In genomic region chrX:13658602-13659001, GRCh38 we compare ENCODE assay signal across 8 cellular contexts. TPM values are rescaled to one million over a fixed set of nuclear protein-coding genes. Genes with fewer than 3 reads are reported as not detected.
DNase-seq lines count a peak whose midpoint lies in the region; ATAC-seq, FAIRE-seq and TF ChIP-seq lines count a peak whose summit lies in the region.

No MANE protein-coding gene starts in this region.

- TF ChIP-seq CTCF in CD8-positive, alpha-beta T cell (IDR thresholded peaks at IDR 0.05): peak; percentile 48
- TF ChIP-seq CTCF in PC-3 (conservative IDR thresholded peaks at IDR 0.05; ENCODE audit: low read depth, low read length): peak; percentile 84
- peak; percentile 57 for TF ChIP-seq CTCF in lower lobe of right lung (IDR thresholded peaks at IDR 0.05)

- no peaks in the 10 kb centered on the region for H3K27me3 ChIP-seq in CD8-positive, alpha-beta T cell (ENCODE audit: insufficient read depth, low read length)
- no peaks in the 10 kb centered on the region for H3K27me3 ChIP-seq in HAP-1 (ENCODE audit: low read depth)
- H3K27me3 ChIP-seq in PC-3 (ENCODE audit: low read length): no peaks in the 10 kb centered on the region
- no peaks in the 10 kb centered on the region for H3K27me3 ChIP-seq in lower lobe of right lung (ENCODE audit: low read depth)

- H3K36me3 ChIP-seq in CD8-positive, alpha-beta T cell (ENCODE audit: insufficient read depth, low read length): peaks cover 3% of the 10 kb centered on the region
- peaks cover 4% of the 10 kb centered on the region for H3K36me3 ChIP-seq in HAP-1 (replicated peaks)
- no peaks in the 10 kb centered on the region for H3K36me3 ChIP-seq in PC-3 (ENCODE audit: low read depth, low read length)
- H3K36me3 ChIP-seq in lower lobe of right lung: peaks cover 12% of the 10 kb centered on the region

- BruUV-seq in PC-3 (replicated peaks; lab: Mats Ljungman, UMichigan): no TSS peak

- peak overlapping the region; percentile 79 for H3K27ac Mint-ChIP-seq in CD8-positive, alpha-beta T cell

- peak; percentile 96 for FAIRE-seq in colon (lab: Jason Lieb, UNC)

- peaks cover 58% of the 10 kb centered on the region for H3K36me3 Mint-ChIP-seq in CD8-positive, alpha-beta T cell

- in situ Hi-C loops in HAP-1 (cut with MboI; ENCODE audit: low sequenced_read_pairs): loop anchor here (5.0 to 10.0 kb wide), 2 partner anchors 86 to 374 kb away; no protein-coding TSS in a partner anchor

- peak; percentile 44 for ATAC-seq in CD8-positive, alpha-beta T cell
- ATAC-seq in PC-3 (peak; percentile 59; the same call in 1 of the 2 replicates), lower lobe of right lung (peak in 1 of 2 donors; percentile 80), GM18520 (IDR thresholded peaks at IDR 0.05; ENCODE audit: unreplicated experiment) (no peak), HG02938 (IDR thresholded peaks at IDR 0.05; ENCODE audit: unreplicated experiment) (no peak)

- H3K27ac ChIP-seq in CD8-positive, alpha-beta T cell (ENCODE audit: low read depth, low read length): no peak overlapping the region
- H3K27ac ChIP-seq in PC-3 (ENCODE audit: low read length) (0 out of 2 replicates have a peak overlapping the region, but pooled peaks have one; percentile 2), lower lobe of right lung (peak overlapping the region; percentile 18)

- H3K9ac ChIP-seq in PC-3 (ENCODE audit: low read length): no peak overlapping the region

- no peaks in the 10 kb centered on the region for H3K79me2 ChIP-seq in PC-3 (ENCODE audit: low read length)

- POLR2A ChIA-PET in CD8-positive, alpha-beta T cell (lab: Charles Lee): no interaction called here
- POLR2A ChIA-PET in PC-3 (lab: Charles Lee; ENCODE audit: unreplicated experiment): no interaction called here

- H3K4me3 ChIP-seq in CD8-positive, alpha-beta T cell (ENCODE audit: low read depth, low read length): no peak overlapping the region
- H3K4me3 ChIP-seq in HAP-1 (no peak overlapping the region), PC-3 (ENCODE audit: low read length) (peak overlapping the region; percentile 43; the same call in 1 of the 2 replicates), lower lobe of right lung (no peak overlapping the region)

- H3K27me3 Mint-ChIP-seq in CD8-positive, alpha-beta T cell (ENCODE audit: low read depth): no peaks in the 10 kb centered on the region

- intact Hi-C loops in CD8-positive, alpha-beta T cell (cut with DNase I, micrococcal nuclease): loop anchor here (1.0 to 10.0 kb wide), 8 partner anchors 31 to 1904 kb away; partner anchors contain the start of genes FANCB (in 1 of the 2), MOSPD2 (in 1 of the 2), MSL3 (in 1 of the 2) and OFD1 (in 1 of the 2)
- intact Hi-C loops in PC-3 (cut with micrococcal nuclease): loop anchor here (1.0 to 10.0 kb wide), 4 partner anchors 32 to 684 kb away; partner anchors contain the start of gene TMSB4X
- intact Hi-C loops in lower lobe of right lung (cut with DNase I): no loop called here

- no peaks in the 10 kb centered on the region for H3K9me3 ChIP-seq in CD8-positive, alpha-beta T cell (ENCODE audit: low read length)
- H3K9me3 ChIP-seq in HAP-1: no peaks in the 10 kb centered on the region
- H3K9me3 ChIP-seq in PC-3 (ENCODE audit: low read length): no peaks in the 10 kb centered on the region
- H3K9me3 ChIP-seq in lower lobe of right lung: no peaks in the 10 kb centered on the region

- no peaks in the 10 kb centered on the region for H3K9me2 ChIP-seq in PC-3 (replicated peaks; ENCODE audit: low read length)

- CTCF ChIA-PET in CD8-positive, alpha-beta T cell (lab: Charles Lee): interaction anchor here (1.2 to 1.5 kb wide), 2 partner anchors 87 to 373 kb away, joined by 3 to 4 read pairs; no protein-coding TSS in a partner anchor
- CTCF ChIA-PET in PC-3 (lab: Charles Lee): no interaction called here

- peaks cover under 1% of the 10 kb centered on the region for H3F3A ChIP-seq in PC-3 (ENCODE audit: low read length, unreplicated experiment)

- peak overlapping the region; percentile 18 for H3K4me3 Mint-ChIP-seq in CD8-positive, alpha-beta T cell

- DNase-seq in CD8-positive, alpha-beta T cell: peak in 1 of 7 experiments; percentile 23
- DNase-seq in HAP-1 (ENCODE audit: low spot score in 2 of 2) (peak; percentile 26 to 46), PC-3 (peak; percentile 75), lower lobe of right lung (no peak), NCI-H2029 treated with DMSO at 0.1 percent for 48 hours (lab: John Stamatoyannopoulos, UW) (no peak)

- peak overlapping the region; percentile 42; the same call in 1 of the 2 replicates for H3K4me2 ChIP-seq in PC-3 (ENCODE audit: low read length)

- H3K4me1 Mint-ChIP-seq in CD8-positive, alpha-beta T cell (ENCODE audit: low read depth): peaks cover 30% of the 10 kb centered on the region

- no peaks in the 10 kb centered on the region for H4K20me1 ChIP-seq in PC-3 (ENCODE audit: low read length)

- H2AFZ ChIP-seq in PC-3 (ENCODE audit: low read length): peak overlapping the region; percentile 74

- no peaks in the 10 kb centered on the region for H3K9me3 Mint-ChIP-seq in CD8-positive, alpha-beta T cell

- peaks cover 10% of the 10 kb centered on the region for H3K4me1 ChIP-seq in CD8-positive, alpha-beta T cell (ENCODE audit: insufficient read depth, low read length)
- H3K4me1 ChIP-seq in HAP-1 (peaks cover 5% of the 10 kb centered on the region), PC-3 (ENCODE audit: insufficient read depth, low read length) (peaks cover 17% of the 10 kb centered on the region), lower lobe of right lung (peaks cover 13% of the 10 kb centered on the region)

RNA-seq across cellular contexts. Expression of gene TCEANC, which starts 5.7 kb away (rescaled TPM):
- 1 to 10 TPM; 8.2 to 9.5 TPM for total RNA-seq in CD8-positive, alpha-beta T cell
- total RNA-seq in PC-3 (2014; rRNA removed): 0.62 and 0.69 TPM in 2 replicates
- 8.4 TPM for total RNA-seq in lower lobe of right lung

RNA-seq across cellular contexts. Expression of gene RAB9A, which starts 30.3 kb away (rescaled TPM):
- total RNA-seq in CD8-positive, alpha-beta T cell: 10 to 100 TPM; 19.4 to 21.5 TPM
- total RNA-seq in PC-3 (2014; rRNA removed) (21.0 and 29.5 TPM in 2 replicates), lower lobe of right lung (32.8 TPM)

Comparison
In these comparisons a context has a peak if more than half of its experiments do, and no peak if none do; other contexts are left out.
1. ATAC-seq: peak in CD8-positive, alpha-beta T cell (single experiment) and PC-3 (single experiment); none in GM18520 (single experiment) and HG02938 (single experiment).
2. DNase-seq: peak in HAP-1 (2 of 2) and PC-3 (single experiment); none in lower lobe of right lung (single experiment) and NCI-H2029 treated with DMSO at 0.1 percent for 48 hours (single experiment).
3. Peak in every context shown above with its lines, with median percentiles within 50 percentile points of each other: CTCF ChIP-seq.